Comparison of ENCODE assay signal across 23 cellular contexts in genomic region chr9:82563094-82563493, GRCh38.
"Had no signal": no experiment of that assay in that cellular context is flagged by ENCODE, and none has a peak within 500 bp of the region (broad histone marks: within the 10 kb centered on the region; RNA-seq: fewer than 3 reads in every experiment).

No MANE protein-coding gene starts in this region.

- H3K9me3 Mint-ChIP-seq: activated naive CD4-positive, alpha-beta T cell treated with anti-CD3 and anti-CD28 coated beads, Interleukin-2, amount 10 ng/mL, durations not matched to agents 7 days and 5 days; activated naive CD8-positive, alpha-beta T cell treated with anti-CD3 and anti-CD28 coated beads for 36 hours; activated T-cell treated with anti-CD3 and anti-CD28 coated beads, Interleukin-2, amount 50 U/mL, for 72 hours; activated T-helper 2 cell treated with anti-CD3 and anti-CD28 coated beads, Interferon-gamma antibody, Interleukin-2, Interleukin-4, amounts not matched to agents 10 μg/mL and 5 μg/mL and 100 μg/mL, durations not matched to agents 14 hours and 24 hours and 36 hours had no signal

- H3K27ac Mint-ChIP-seq: activated CD4-positive, alpha-beta T cell treated with anti-CD3 and anti-CD28 coated beads for 36 hours; activated CD8-positive, alpha-beta T cell treated with anti-CD3 and anti-CD28 coated beads for 36 hours; activated naive CD4-positive, alpha-beta T cell treated with anti-CD3 and anti-CD28 coated beads, Interleukin-2, amount 10 ng/mL, durations not matched to agents 7 days and 5 days; activated naive CD8-positive, alpha-beta T cell treated with anti-CD3 and anti-CD28 coated beads for 36 hours; activated T-cell treated with anti-CD3 and anti-CD28 coated beads, Interleukin-2, amount 50 U/mL, for 72 hours; activated T-helper 2 cell treated with anti-CD3 and anti-CD28 coated beads, Interferon-gamma antibody, Interleukin-2, Interleukin-4, amounts not matched to agents 10 μg/mL and 5 μg/mL and 100 μg/mL, durations not matched to agents 14 hours and 24 hours and 36 hours; T-cell had no signal

- H3K36me3 Mint-ChIP-seq: activated naive CD4-positive, alpha-beta T cell treated with anti-CD3 and anti-CD28 coated beads, Interleukin-2, amount 10 ng/mL, durations not matched to agents 7 days and 5 days; activated naive CD8-positive, alpha-beta T cell treated with anti-CD3 and anti-CD28 coated beads for 36 hours; T-cell had no signal

- DNase-seq: activated CD4-positive, alpha-beta T cell treated with anti-CD3 and anti-CD28 coated beads for 36 hours; activated CD4-positive, CD25-positive, alpha-beta regulatory T cell; activated CD8-positive, alpha-beta memory T cell treated with anti-CD3 and anti-CD28 coated beads, Interleukin-2, amount 50 U/mL, for 4 hours; activated CD8-positive, alpha-beta T cell treated with anti-CD3 and anti-CD28 coated beads for 36 hours; activated gamma-delta T cell treated with Interleukin-2 at 50 U/mL for 16 hours; activated naive CD4-positive, alpha-beta T cell treated with anti-CD3 and anti-CD28 coated beads, Interleukin-2, amount 10 ng/mL, durations not matched to agents 7 days and 5 days; activated naive CD8-positive, alpha-beta T cell treated with anti-CD3 and anti-CD28 coated beads for 36 hours; activated T-cell treated with anti-CD3 and anti-CD28 coated beads, Interleukin-2, amount 50 U/mL, for 72 hours; brain microvascular endothelial cell; NCI-H1092; NCI-H1417; NCI-H2029; NCI-H2107; NCI-H345; NCI-H510A; NCI-H526 treated with DMSO at 0.1 percent for 48 hours; NCI-H82; PC-3; SHP77; T-cell; T-helper 2 cell; T1000 had no signal

- H3K27me3 Mint-ChIP-seq: activated CD4-positive, alpha-beta T cell treated with anti-CD3 and anti-CD28 coated beads for 36 hours; activated CD8-positive, alpha-beta T cell treated with anti-CD3 and anti-CD28 coated beads for 36 hours; activated naive CD4-positive, alpha-beta T cell treated with anti-CD3 and anti-CD28 coated beads, Interleukin-2, amount 10 ng/mL, durations not matched to agents 7 days and 5 days; activated naive CD8-positive, alpha-beta T cell treated with anti-CD3 and anti-CD28 coated beads for 36 hours; T-cell had no signal

- ATAC-seq: activated CD4-positive, alpha-beta T cell treated with anti-CD3 and anti-CD28 coated beads for 36 hours; activated CD8-positive, alpha-beta T cell treated with anti-CD3 and anti-CD28 coated beads for 36 hours; activated T-cell treated with anti-CD3 and anti-CD28 coated beads, Interleukin-2, amount 50 U/mL, for 72 hours; PC-3; T-cell had no signal

- H3K4me1 Mint-ChIP-seq: activated CD4-positive, alpha-beta T cell treated with anti-CD3 and anti-CD28 coated beads for 36 hours; activated naive CD4-positive, alpha-beta T cell treated with anti-CD3 and anti-CD28 coated beads, Interleukin-2, amount 10 ng/mL, durations not matched to agents 7 days and 5 days; activated naive CD8-positive, alpha-beta T cell treated with anti-CD3 and anti-CD28 coated beads for 36 hours; T-cell had no signal

- H3K4me3 Mint-ChIP-seq: activated CD4-positive, alpha-beta T cell treated with anti-CD3 and anti-CD28 coated beads for 36 hours; activated CD8-positive, alpha-beta T cell treated with anti-CD3 and anti-CD28 coated beads for 36 hours; activated naive CD4-positive, alpha-beta T cell treated with anti-CD3 and anti-CD28 coated beads, Interleukin-2, amount 10 ng/mL, durations not matched to agents 7 days and 5 days; activated naive CD8-positive, alpha-beta T cell treated with anti-CD3 and anti-CD28 coated beads for 36 hours; activated T-cell treated with anti-CD3 and anti-CD28 coated beads, Interleukin-2, amount 50 U/mL, for 72 hours; T-cell had no signal
